ENCODE assay signal across 18 cellular contexts in the genomic region with DNA sequence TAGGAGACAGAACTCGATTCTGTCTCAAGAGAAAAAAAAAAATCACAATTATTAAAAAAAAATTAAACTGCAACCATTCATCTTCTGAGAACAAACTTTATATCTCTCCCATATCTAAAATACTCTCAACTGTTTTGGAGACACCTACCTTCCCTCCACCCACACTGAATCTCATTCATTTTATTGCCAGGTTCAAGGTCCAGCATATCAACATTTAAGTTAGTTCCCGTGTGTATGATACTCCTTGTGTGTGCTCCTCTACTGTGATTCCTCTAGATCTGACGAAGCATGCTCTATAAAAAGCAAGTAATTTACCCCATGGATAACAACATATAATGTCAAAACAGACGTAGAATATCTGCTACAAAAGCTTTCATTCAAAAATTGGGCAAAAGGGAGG.
"Had no signal": no experiment of that assay in that cellular context is flagged by ENCODE, and none has a peak within 500 bp of the region (broad histone marks: within the 10 kb centered on the region; RNA-seq: fewer than 3 reads in every experiment).

No MANE protein-coding gene starts in this region.

- H3K36me3 ChIP-seq: esophagus muscularis mucosa, gastroesophageal sphincter, heart left ventricle, left lung, lower lobe of right lung had no signal

- ATAC-seq: foreskin keratinocyte, gastroesophageal sphincter, heart left ventricle, left lung, left ventricle myocardium superior, lower lobe of right lung had no signal

- H3K9me3 ChIP-seq: esophagus muscularis mucosa, gastroesophageal sphincter, heart left ventricle, left lung, lower lobe of right lung had no signal

- H3K27ac ChIP-seq: coronary artery, dorsolateral prefrontal cortex, esophagus muscularis mucosa, foreskin keratinocyte, gastroesophageal sphincter, heart left ventricle, hepatocyte, left lung, lower lobe of right lung had no signal

- H3K27me3 ChIP-seq: dorsolateral prefrontal cortex, esophagus muscularis mucosa, foreskin keratinocyte, gastroesophageal sphincter, heart left ventricle, hepatocyte, left lung had no signal

- DNase-seq: dermis blood vessel endothelial cell; dorsolateral prefrontal cortex; effector CD4-positive, alpha-beta T cell; effector memory CD4-positive, alpha-beta T cell; heart left ventricle; hypothalamus; immature natural killer cell; islet precursor cell; kidney; left lung; left ventricle myocardium superior; lower lobe of right lung; mesenchymal stem cell had no signal

- H3K4me1 ChIP-seq: esophagus muscularis mucosa, foreskin keratinocyte, gastroesophageal sphincter, heart left ventricle, left lung, lower lobe of right lung had no signal

- H3K4me3 ChIP-seq: coronary artery, dorsolateral prefrontal cortex, esophagus muscularis mucosa, gastroesophageal sphincter, heart left ventricle, hepatocyte, left lung, lower lobe of right lung had no signal
